ENCODE assay signal across 18 cellular contexts in the genomic region with DNA sequence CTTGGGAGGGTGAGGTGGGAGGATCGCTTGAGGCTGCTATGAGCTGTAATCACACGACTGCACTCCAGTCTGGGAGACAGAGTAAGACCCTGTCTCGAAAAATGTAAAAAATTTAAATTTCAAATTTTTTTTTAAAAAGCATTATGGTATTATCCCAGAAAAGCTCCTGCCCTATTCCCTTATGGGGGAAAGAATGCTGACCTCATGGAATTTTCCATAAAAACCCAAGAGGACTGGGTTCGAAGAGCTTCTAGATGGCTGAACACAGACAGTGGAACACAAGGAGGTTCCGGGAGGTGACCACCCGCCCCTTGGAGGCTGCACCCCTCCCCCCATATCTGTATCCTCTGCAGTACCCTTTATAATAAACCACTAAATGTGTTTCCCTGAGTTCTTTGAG. TPM values are rescaled to one million over a fixed set of nuclear protein-coding genes. Genes with fewer than 3 reads are reported as not detected.
A peak's percentile ranks its signal among the peaks of the same experiment; 100 is the strongest.
DNase-seq lines count a peak whose midpoint lies in the region; ATAC-seq, FAIRE-seq and TF ChIP-seq lines count a peak whose summit lies in the region.
"Had no signal": no experiment of that assay in that cellular context is flagged by ENCODE, and none has a peak within 500 bp of the region (broad histone marks: within the 10 kb centered on the region; RNA-seq: fewer than 3 reads in every experiment).

No MANE protein-coding gene starts in this region.

- ATAC-seq in HepG2 = no peak
- ATAC-seq in right lobe of liver = no peak
- ATAC-seq in HG03469 (IDR thresholded peaks at IDR 0.05; ENCODE audit: unreplicated experiment) = no peak

- H3K4me3 ChIP-seq in HepG2 (replicated peaks in 1 of 3; ENCODE audit: insufficient read depth in 1 of 3, low read depth in 2 of 3, low read length in 3 of 3) = no peak overlapping the region
- H3K4me3 ChIP-seq in right lobe of liver = no peak overlapping the region
- no peak overlapping the region for H3K4me3 ChIP-seq in SK-N-MC

- H3K9me3 Mint-ChIP-seq in nephron = no peaks in the 10 kb centered on the region
- H3K9me3 Mint-ChIP-seq: HFFc6, IgD-negative memory B cell had no signal

- DNase-seq in HepG2 (ENCODE audit: low spot score) (no peak), right lobe of liver (no peak), SK-N-MC (ENCODE audit: low read depth, low spot score) (no peak), COLO668 (lab: John Stamatoyannopoulos, UW; ENCODE audit: unreplicated experiment) (no peak), anterior cingulate cortex (lab: John Stamatoyannopoulos, UW) (no peak)
- DNase-seq: BE2C; CD4-positive, alpha-beta memory T cell; COR-L47; GF-D8; HCEC 1CT; HFFc6 had no signal

- peak overlapping the region in 2 of 3 experiments; percentile 53 to 59 for H3K4me3 Mint-ChIP-seq in nephron
- H3K4me3 Mint-ChIP-seq: HFFc6 had no signal

- H3K27ac ChIP-seq in HepG2 (ENCODE audit: extremely low read length, insufficient read depth, low read length) (no peak overlapping the region), right lobe of liver (no peak overlapping the region), SK-N-MC (no peak overlapping the region)
- H3K27ac ChIP-seq: C4-2B had no signal

- CTCF ChIA-PET in HepG2 (lab: Yijun Ruan, JAX; ENCODE audit: low intra/inter-chr PET ratio, low total read pairs) = no interaction called here

- no peak for FAIRE-seq in HepG2 (lab: Jason Lieb, UNC)
- FAIRE-seq: A204.1, D721Med had no signal

- TF ChIP-seq POLR2A in HepG2 (IDR thresholded peaks at IDR 0.05; ENCODE audit: insufficient read depth in 1 of 2, low read depth in 2 of 2, low read length in 2 of 2) (no peak), right lobe of liver (IDR thresholded peaks at IDR 0.05) (no peak)

- H3K27ac Mint-ChIP-seq in nephron = no peak overlapping the region
- H3K27ac Mint-ChIP-seq: IgD-negative memory B cell had no signal

- POLR2A ChIA-PET in HepG2 (lab: Yijun Ruan, JAX) = interaction anchor here (1.1 kb wide), 1 partner anchor 41 kb away, joined by 4 read pairs; a partner anchor contains a TSS

- peaks cover 26% of the 10 kb centered on the region for H4K20me1 ChIP-seq in HepG2 (ENCODE audit: insufficient read depth, low read length)

- no peak for TF ChIP-seq CTCF in HepG2 (CRISPR knock-in tag; IDR thresholded peaks at IDR 0.05)
- no peak for TF ChIP-seq CTCF in right lobe of liver (IDR thresholded peaks at IDR 0.05)
- no peak for TF ChIP-seq CTCF in nephron (IDR thresholded peaks at IDR 0.05; ENCODE audit: unreplicated experiment in 3 of 3)

- TF ChIP-seq EP300 in HepG2 (IDR thresholded peaks at IDR 0.05; ENCODE audit: low read depth in 2 of 2, low read length in 2 of 2) (no peak), HepG2 (CRISPR knock-in tag; IDR thresholded peaks at IDR 0.05; ENCODE audit: borderline replicate concordance) (no peak)

- peaks cover 43% of the 10 kb centered on the region for H3K79me2 ChIP-seq in HepG2 (ENCODE audit: insufficient read depth, low read length)

- no peak overlapping the region for H3K4me2 ChIP-seq in HepG2 (ENCODE audit: low read depth, low read length)

- peaks cover 3% of the 10 kb centered on the region for H3K27me3 Mint-ChIP-seq in nephron (ENCODE audit: low read depth)
- H3K27me3 Mint-ChIP-seq: CD4-positive, alpha-beta memory T cell; IgD-negative memory B cell had no signal

- peaks cover 56% of the 10 kb centered on the region for H3K36me3 Mint-ChIP-seq in nephron (ENCODE audit: low read depth)

- H3K9ac ChIP-seq in HepG2 (ENCODE audit: insufficient read depth, low read depth, low read length) (no peak overlapping the region), SK-N-MC (ENCODE audit: insufficient read length) (peak overlapping the region; percentile 60)

- H2AFZ ChIP-seq in HepG2 (ENCODE audit: low read length) = no peak overlapping the region

- peaks cover 26% of the 10 kb centered on the region for H3K4me1 Mint-ChIP-seq in nephron

- in situ Hi-C loops in HepG2 (cut with HindIII; ENCODE audit: extremely low pct_ligation_motif_present, low pct_unique_long_range_greater_than_20kb) = no loop called here

- 96% methylated on average over 6 of the region's 6 CpGs for WGBS in HepG2 (ENCODE audit: low lambda C conversion rate)
- 85% methylated on average over 5 of the region's 6 CpGs for WGBS in right lobe of liver (ENCODE audit: insufficient coverage, low coverage, low lambda C conversion rate, missing lambda C conversion rate)

- H3K4me1 ChIP-seq in HepG2 (ENCODE audit: insufficient read depth, low read length) (peaks cover 28% of the 10 kb centered on the region), right lobe of liver (peaks cover 0 to 14% (median 7%) of the 10 kb centered on the region in 4 donors)
- H3K4me1 ChIP-seq: BE2C had no signal

- H3K27me3 ChIP-seq in HepG2 (ENCODE audit: control insufficient read depth in 1 of 2, insufficient read depth in 2 of 2, low read length in 2 of 2) (no peaks in the 10 kb centered on the region; a peak in 1 of 5 replicates), right lobe of liver (no peaks in the 10 kb centered on the region)
- H3K27me3 ChIP-seq: BE2C had no signal

- peaks cover 32 to 73% of the 10 kb centered on the region in 2 experiments for H3K36me3 ChIP-seq in HepG2 (replicated peaks in 1 of 2; ENCODE audit: control insufficient read depth in 1 of 2, insufficient read depth in 2 of 2, low read length in 2 of 2)
- H3K36me3 ChIP-seq in right lobe of liver = peaks cover 0 to 60% (median 42%) of the 10 kb centered on the region in 4 donors
- peaks cover 74% of the 10 kb centered on the region for H3K36me3 ChIP-seq in SK-N-MC (ENCODE audit: insufficient read depth, low read length)

- BruUV-seq in HepG2 (replicated peaks; lab: Mats Ljungman, UMichigan) = no TSS peak

- H3K9me3 ChIP-seq in HepG2 (ENCODE audit: low read length) = no peaks in the 10 kb centered on the region
- no peaks in the 10 kb centered on the region for H3K9me3 ChIP-seq in right lobe of liver
- H3K9me3 ChIP-seq in SK-N-MC (ENCODE audit: low read depth, low read length) = no peaks in the 10 kb centered on the region
- H3K9me3 ChIP-seq: BE2C had no signal

- no peak for TF ChIP-seq RAD21 in HepG2 (CRISPR knock-in tag; IDR thresholded peaks at IDR 0.05)

- intact Hi-C loops in HepG2 (cut with micrococcal nuclease; ENCODE audit: unreplicated experiment) = no loop called here
- intact Hi-C loops in right lobe of liver (cut with DNase I) = no loop called here

RNA-seq across cellular contexts. Expression of a gene that starts 4.0 kb away (rescaled TPM):
- total RNA-seq in HepG2 (2016; rRNA removed; fragmentation: Illumina TruSeq; extraction: Trizol) = 187 and 239 TPM in 2 replicates
- total RNA-seq in HepG2 (2016; cell fraction: cytosol; rRNA removed; fragmentation: Illumina TruSeq; extraction: Trizol; ENCODE audit: low read depth) = 22.3 and 28.3 TPM in 2 replicates
- 185 and 243 TPM in 2 replicates for total RNA-seq in HepG2 (2016; cell fraction: insoluble cytoplasmic fraction; rRNA removed; fragmentation: Illumina TruSeq; extraction: Trizol)
- total RNA-seq in HepG2 (2016; cell fraction: membrane; rRNA removed; fragmentation: Illumina TruSeq; extraction: Trizol) = 36.4 and 40.0 TPM in 2 replicates
- 83.4 and 83.5 TPM in 2 replicates for total RNA-seq in HepG2 (2016; cell fraction: nucleus; rRNA removed; fragmentation: Illumina TruSeq; extraction: Trizol)
- polyA plus RNA-seq in HepG2 (2011; rRNA removed) = 121 and 145 TPM in 2 replicates
- polyA plus RNA-seq in HepG2 (2011; cell fraction: cytosol; rRNA removed) = 103 and 117 TPM in 2 replicates
- polyA plus RNA-seq in HepG2 (2011; cell fraction: nucleus; rRNA removed) = 77.0 and 103 TPM in 2 replicates
- 104 and 124 TPM in 2 replicates for polyA plus RNA-seq in HepG2 (2012)
- polyA plus RNA-seq in HepG2 (2016; cell fraction: cytosol; fragmentation: Illumina TruSeq; extraction: Trizol; ENCODE audit: low read depth) = 8.3 and 9.0 TPM in 2 replicates
- polyA plus RNA-seq in HepG2 (2016; cell fraction: insoluble cytoplasmic fraction; fragmentation: Illumina TruSeq; extraction: Trizol; ENCODE audit: low read depth) = 233 and 236 TPM in 2 replicates
- 19.8 and 20.6 TPM in 2 replicates for polyA plus RNA-seq in HepG2 (2016; cell fraction: membrane; fragmentation: Illumina TruSeq; extraction: Trizol; ENCODE audit: low read depth)
- 120 and 131 TPM in 2 replicates for polyA plus RNA-seq in HepG2 (2016; cell fraction: nucleus; fragmentation: Illumina TruSeq; extraction: Trizol; ENCODE audit: insufficient read depth, low read depth)
- 54.2 and 110 TPM in 2 replicates for polyA minus RNA-seq in HepG2 (2011; rRNA and poly(A)+ RNA removed; ENCODE audit: low replicate concordance)
- polyA minus RNA-seq in HepG2 (2011; cell fraction: cytosol; rRNA and poly(A)+ RNA removed) = 55.3 and 55.4 TPM in 2 replicates
- polyA minus RNA-seq in HepG2 (2011; cell fraction: nucleus; rRNA and poly(A)+ RNA removed) = 61.8 and 65.1 TPM in 2 replicates
- 10 to 100 TPM; 21.6 to 41.7 (median 32.2) TPM for total RNA-seq in right lobe of liver

RNA-seq across cellular contexts. Expression of a gene that starts 26.9 kb away (rescaled TPM):
- total RNA-seq in HepG2 (2016; rRNA removed; fragmentation: Illumina TruSeq; extraction: Trizol) (0.11 TPM in 1 of 2 replicates, not detected in the other), right lobe of liver (under 1 TPM in 3 of 6 experiments, not detected in 3; 0.20 to 0.29 (median 0.22) TPM)
- not detected in 2 replicates for total RNA-seq in HepG2 (2016; cell fraction: cytosol; rRNA removed; fragmentation: Illumina TruSeq; extraction: Trizol; ENCODE audit: low read depth)
- total RNA-seq in HepG2 (2016; cell fraction: insoluble cytoplasmic fraction; rRNA removed; fragmentation: Illumina TruSeq; extraction: Trizol) = 0.06 TPM in 1 of 2 replicates, not detected in the other
- total RNA-seq in HepG2 (2016; cell fraction: membrane; rRNA removed; fragmentation: Illumina TruSeq; extraction: Trizol) = not detected in 2 replicates
- total RNA-seq in HepG2 (2016; cell fraction: nucleus; rRNA removed; fragmentation: Illumina TruSeq; extraction: Trizol) = not detected in 2 replicates
- 0.03 TPM in 1 of 2 replicates, not detected in the other for polyA plus RNA-seq in HepG2 (2011; rRNA removed)
- polyA plus RNA-seq in HepG2 (2011; cell fraction: cytosol; rRNA removed) = not detected in 2 replicates
- 0.05 and 0.11 TPM in 2 replicates for polyA plus RNA-seq in HepG2 (2011; cell fraction: nucleus; rRNA removed)
- 0.16 and 0.19 TPM in 2 replicates for polyA plus RNA-seq in HepG2 (2012)
- not detected in 2 replicates for polyA plus RNA-seq in HepG2 (2016; cell fraction: cytosol; fragmentation: Illumina TruSeq; extraction: Trizol; ENCODE audit: low read depth)
- not detected in 2 replicates for polyA plus RNA-seq in HepG2 (2016; cell fraction: insoluble cytoplasmic fraction; fragmentation: Illumina TruSeq; extraction: Trizol; ENCODE audit: low read depth)
- not detected in 2 replicates for polyA plus RNA-seq in HepG2 (2016; cell fraction: membrane; fragmentation: Illumina TruSeq; extraction: Trizol; ENCODE audit: low read depth)
- polyA plus RNA-seq in HepG2 (2016; cell fraction: nucleus; fragmentation: Illumina TruSeq; extraction: Trizol; ENCODE audit: insufficient read depth, low read depth) = 0.21 TPM in 1 of 2 replicates, not detected in the other
- polyA minus RNA-seq in HepG2 (2011; rRNA and poly(A)+ RNA removed; ENCODE audit: low replicate concordance) = 0.22 and 5.5 TPM in 2 replicates
- not detected in 2 replicates for polyA minus RNA-seq in HepG2 (2011; cell fraction: cytosol; rRNA and poly(A)+ RNA removed)
- polyA minus RNA-seq in HepG2 (2011; cell fraction: nucleus; rRNA and poly(A)+ RNA removed) = not detected in 2 replicates
- total RNA-seq: HFFc6 had no signal
- polyA plus RNA-seq: AG04450, IgD-negative memory B cell had no signal

RNA-seq across cellular contexts. Expression of a gene that starts 41.5 kb away (rescaled TPM):
- 13.4 and 36.4 TPM in 2 replicates for total RNA-seq in HepG2 (2016; rRNA removed; fragmentation: Illumina TruSeq; extraction: Trizol)
- 13.8 and 16.4 TPM in 2 replicates for total RNA-seq in HepG2 (2016; cell fraction: cytosol; rRNA removed; fragmentation: Illumina TruSeq; extraction: Trizol; ENCODE audit: low read depth)
- 12.1 and 36.9 TPM in 2 replicates for total RNA-seq in HepG2 (2016; cell fraction: insoluble cytoplasmic fraction; rRNA removed; fragmentation: Illumina TruSeq; extraction: Trizol)
- 20.3 and 20.7 TPM in 2 replicates for total RNA-seq in HepG2 (2016; cell fraction: membrane; rRNA removed; fragmentation: Illumina TruSeq; extraction: Trizol)
- total RNA-seq in HepG2 (2016; cell fraction: nucleus; rRNA removed; fragmentation: Illumina TruSeq; extraction: Trizol) = 47.6 and 57.6 TPM in 2 replicates
- 21.6 and 23.6 TPM in 2 replicates for polyA plus RNA-seq in HepG2 (2011; rRNA removed)
- polyA plus RNA-seq in HepG2 (2011; cell fraction: cytosol; rRNA removed) = 16.3 and 29.8 TPM in 2 replicates
- 231 and 320 TPM in 2 replicates for polyA plus RNA-seq in HepG2 (2011; cell fraction: nucleus; rRNA removed)
- polyA plus RNA-seq in HepG2 (2012) = 50.7 and 73.8 TPM in 2 replicates
- 11.3 and 13.9 TPM in 2 replicates for polyA plus RNA-seq in HepG2 (2016; cell fraction: cytosol; fragmentation: Illumina TruSeq; extraction: Trizol; ENCODE audit: low read depth)
- 16.7 and 22.9 TPM in 2 replicates for polyA plus RNA-seq in HepG2 (2016; cell fraction: insoluble cytoplasmic fraction; fragmentation: Illumina TruSeq; extraction: Trizol; ENCODE audit: low read depth)
- 13.9 and 14.3 TPM in 2 replicates for polyA plus RNA-seq in HepG2 (2016; cell fraction: membrane; fragmentation: Illumina TruSeq; extraction: Trizol; ENCODE audit: low read depth)
- 136 and 145 TPM in 2 replicates for polyA plus RNA-seq in HepG2 (2016; cell fraction: nucleus; fragmentation: Illumina TruSeq; extraction: Trizol; ENCODE audit: insufficient read depth, low read depth)
- 7.2 and 27.1 TPM in 2 replicates for polyA minus RNA-seq in HepG2 (2011; rRNA and poly(A)+ RNA removed; ENCODE audit: low replicate concordance)
- 22.9 and 24.2 TPM in 2 replicates for polyA minus RNA-seq in HepG2 (2011; cell fraction: cytosol; rRNA and poly(A)+ RNA removed)
- polyA minus RNA-seq in HepG2 (2011; cell fraction: nucleus; rRNA and poly(A)+ RNA removed) = 20.3 and 21.2 TPM in 2 replicates
- 10 to 100 TPM; 42.7 to 94.1 (median 71.0) TPM for total RNA-seq in right lobe of liver
